ENCODE assay signal across 8 cellular contexts in genomic region chr15:79853492-79854328, GRCh38. TPM values are rescaled to one million over a fixed set of nuclear protein-coding genes. Genes with fewer than 3 reads are reported as not detected.
A peak's percentile ranks its signal among the peaks of the same experiment; 100 is the strongest.
DNase-seq lines count a peak whose midpoint lies in the region; ATAC-seq and TF ChIP-seq lines count a peak whose summit lies in the region.

No MANE protein-coding gene starts in this region.

- dilution Hi-C loops in IMR-90 (cut with HindIII; ENCODE audit: low sequenced_read_pairs, unreplicated experiment): no loop called here

- no peak overlapping the region for H2AK9ac ChIP-seq in IMR-90 (replicated peaks; ENCODE audit: low read depth, low read length, poor library complexity)

- no peaks in the 10 kb centered on the region for H3K79me1 ChIP-seq in IMR-90 (ENCODE audit: low read depth in 1 of 2, low read length in 2 of 2)
- H3K79me1 ChIP-seq in trophoblast cell (ENCODE audit: low read length): no peaks in the 10 kb centered on the region

- H3K9ac ChIP-seq in IMR-90 (ENCODE audit: low read depth, low read length) (no peak overlapping the region), trophoblast cell (ENCODE audit: low read length) (no peak overlapping the region)

- H4K5ac ChIP-seq in IMR-90 (ENCODE audit: low read depth, low read length): no peak overlapping the region

- H3K4ac ChIP-seq in IMR-90 (ENCODE audit: low read depth, low read length) (no peak overlapping the region), trophoblast cell (ENCODE audit: low read depth, low read length) (no peak overlapping the region)

- H3K4me1 ChIP-seq in IMR-90 (ENCODE audit: control insufficient read depth, insufficient read depth, low read length) (no peaks in the 10 kb centered on the region), trophoblast cell (ENCODE audit: control insufficient read depth in 1 of 2, insufficient read depth in 2 of 2, low read length in 2 of 2) (no peaks in the 10 kb centered on the region), uterus (no peaks in the 10 kb centered on the region)

- 100% methylated on average over 2 of the region's 8 CpGs; no CpG with 5 or more reads in 1 of the 2 experiments for WGBS in IMR-90 (ENCODE audit: extremely low coverage in 2 of 2, insufficient read length in 1 of 2), 2 experiments
- whole genome bisulfite sequencing in trophoblast cell (ENCODE audit: extremely low coverage, insufficient coverage, insufficient read length): no CpG with 5 or more reads among the region's 8 CpGs

- no TSS peak for BruUV-seq in IMR-90 (replicated peaks; lab: Mats Ljungman, UMichigan)

- no peaks in the 10 kb centered on the region for H3K9me3 ChIP-seq in IMR-90 (ENCODE audit: control insufficient read depth, insufficient read depth, low read length)
- H3K9me3 ChIP-seq in trophoblast cell (ENCODE audit: insufficient read depth, low read depth, low read length): no peaks in the 10 kb centered on the region
- H3K9me3 ChIP-seq in uterus: no peaks in the 10 kb centered on the region

- DNase-seq in DMS53 treated with DMSO at 0.1 percent for 48 hours (lab: John Stamatoyannopoulos, UW; ENCODE audit: unreplicated experiment): peak; percentile 67
- DNase-seq in IMR-90: peak; percentile 93
- peak; percentile 36 for DNase-seq in SHP77 treated with DMSO at 0.1 percent for 48 hours (lab: John Stamatoyannopoulos, UW)
- DNase-seq in activated gamma-delta T cell treated with anti-CD3 and anti-CD28 coated beads, Interleukin-2, amount 50 U/mL, for 16 hours (ENCODE audit: low read depth): peak; percentile 40
- DNase-seq in germinal center (ENCODE audit: low spot score): peak; percentile 60
- DNase-seq in trophoblast cell: peak; percentile 58 to 81
- DNase-seq in uterus: peak; percentile 46 to 59

- in situ Hi-C loops in IMR-90 (cut with MboI; ENCODE audit: low sequenced_read_pairs): no loop called here

- intact Hi-C loops in IMR-90 (cut with micrococcal nuclease): loop anchor here (1.0 to 5.0 kb wide), 5 partner anchors 140 to 513 kb away; no protein-coding TSS in a partner anchor
- intact Hi-C loops in uterus (cut with DNase I; ENCODE audit: low total_unique reads): no loop called here

- H2AK5ac ChIP-seq in IMR-90 (ENCODE audit: low read depth, low read length) (no peak overlapping the region), trophoblast cell (ENCODE audit: low read length) (no peak overlapping the region)

- TF ChIP-seq RAD21 in IMR-90 (IDR thresholded peaks at IDR 0.05; ENCODE audit: low read length): peak; percentile 90

- no peak overlapping the region for H3K18ac ChIP-seq in IMR-90 (ENCODE audit: low read depth, low read length)
- no peak overlapping the region for H3K18ac ChIP-seq in trophoblast cell (ENCODE audit: low read length)

- ATAC-seq in GM21515 (IDR thresholded peaks at IDR 0.05; ENCODE audit: unreplicated experiment) (peak; percentile 89), IMR-90 (ENCODE audit: low read depth) (peak; percentile 100)

- CTCF ChIA-PET in IMR-90 (lab: Yijun Ruan, JAX): interaction anchor here (0.5 to 6.1 kb wide), 26 partner anchors 9 to 645 kb away, joined by 3 to 68 read pairs (median 4); no protein-coding TSS in a partner anchor

- H4K91ac ChIP-seq in IMR-90 (ENCODE audit: insufficient read depth, low read depth, low read length) (no peak overlapping the region), trophoblast cell (ENCODE audit: low read depth, low read length) (no peak overlapping the region)

- no peak overlapping the region for H2BK5ac ChIP-seq in IMR-90 (ENCODE audit: low read depth, low read length, poor library complexity, severe bottlenecking)
- H2BK5ac ChIP-seq in trophoblast cell (ENCODE audit: low read depth, low read length, poor library complexity): no peak overlapping the region

- peaks cover 4% of the 10 kb centered on the region; the same call in 1 of the 2 replicates for H3K9me1 ChIP-seq in IMR-90 (ENCODE audit: insufficient read depth, low read length)

- H3K36me3 ChIP-seq in IMR-90 (ENCODE audit: control insufficient read depth, insufficient read depth, low read length) (no peaks in the 10 kb centered on the region; the same call in 1 of the 2 replicates), trophoblast cell (ENCODE audit: control insufficient read depth in 1 of 2, insufficient read depth in 2 of 2, low read length in 2 of 2) (no peaks in the 10 kb centered on the region), uterus (no peaks in the 10 kb centered on the region)

- H3K4me2 ChIP-seq in IMR-90 (ENCODE audit: low read depth, low read length): no peak overlapping the region
- no peak overlapping the region for H3K4me2 ChIP-seq in trophoblast cell (ENCODE audit: low read length)

- H4K12ac ChIP-seq in trophoblast cell (ENCODE audit: low read depth, low read length): no peak overlapping the region

- no peaks in the 10 kb centered on the region for H4K20me1 ChIP-seq in IMR-90 (ENCODE audit: insufficient read depth, low read length)

- no peak overlapping the region for H3K14ac ChIP-seq in IMR-90 (replicated peaks; ENCODE audit: low read depth, low read length)
- H3K14ac ChIP-seq in trophoblast cell (ENCODE audit: low read length): no peak overlapping the region

- H3K4me3 ChIP-seq in IMR-90 (ENCODE audit: insufficient read depth, low read depth, low read length) (no peak overlapping the region), trophoblast cell (ENCODE audit: low read depth, low read length) (no peak overlapping the region), uterus (no peak overlapping the region)

- no peak overlapping the region for H2BK15ac ChIP-seq in IMR-90 (ENCODE audit: low read depth, low read length)

- POLR2A ChIA-PET in IMR-90 (lab: Charles Lee; ENCODE audit: unreplicated experiment): no interaction called here

- H2AFZ ChIP-seq in IMR-90 (replicated peaks; ENCODE audit: low read length, poor library complexity): peak overlapping the region; percentile 38
- no peak overlapping the region for H2AFZ ChIP-seq in trophoblast cell (ENCODE audit: insufficient read depth, low read length, poor library complexity)

- TF ChIP-seq POLR2A in IMR-90 (IDR thresholded peaks at IDR 0.05; ENCODE audit: low read depth, low read length) (no peak), uterus (IDR thresholded peaks at IDR 0.05) (no peak)

- H4K8ac ChIP-seq in IMR-90 (ENCODE audit: low read depth in 2 of 2, low read length in 2 of 2) (peak overlapping the region in 1 of 2 experiments; percentile 18; a peak in 1 of 4 replicates), trophoblast cell (ENCODE audit: low read depth, low read length) (no peak overlapping the region)

- H2BK20ac ChIP-seq in IMR-90 (ENCODE audit: low read depth, low read length): no peak overlapping the region

- no peak overlapping the region for H3K23ac ChIP-seq in IMR-90 (ENCODE audit: low read depth, low read length)
- H3K23ac ChIP-seq in trophoblast cell (ENCODE audit: low read length): no peak overlapping the region

- no peaks in the 10 kb centered on the region for H3K79me2 ChIP-seq in trophoblast cell (ENCODE audit: control insufficient read depth, insufficient read depth, low read length, poor library complexity)

- H3K27ac ChIP-seq in IMR-90 (ENCODE audit: insufficient read depth, low read length): no peak overlapping the region
- H3K27ac ChIP-seq in trophoblast cell (ENCODE audit: low read depth, low read length): no peak overlapping the region
- no peak overlapping the region for H3K27ac ChIP-seq in uterus

- no peak overlapping the region for H3K56ac ChIP-seq in IMR-90 (ENCODE audit: extremely low read depth, insufficient read depth, low read length)

- H2BK120ac ChIP-seq in IMR-90 (ENCODE audit: low read depth, low read length) (no peak overlapping the region), trophoblast cell (ENCODE audit: insufficient read depth, low read length, poor library complexity) (no peak overlapping the region)

- TF ChIP-seq CTCF in IMR-90 (conservative IDR thresholded peaks at IDR 0.05; ENCODE audit: low read depth, low read length) (peak; percentile 95), uterus (IDR thresholded peaks at IDR 0.05) (peak; percentile 69 to 86 (median 78))

- no peaks in the 10 kb centered on the region for H3K27me3 ChIP-seq in IMR-90 (ENCODE audit: control insufficient read depth, insufficient read depth, low read length)
- no peaks in the 10 kb centered on the region for H3K27me3 ChIP-seq in trophoblast cell (ENCODE audit: insufficient read depth, low read length)
- no peaks in the 10 kb centered on the region for H3K27me3 ChIP-seq in uterus

- H2BK12ac ChIP-seq in trophoblast cell (ENCODE audit: low read length): no peak overlapping the region

TF ChIP-seq in IMR-90, 13 proteins besides CTCF, POLR2A, EP300 and RAD21 (continues in another document):
- TF ChIP-seq RCOR1 (IDR thresholded peaks at IDR 0.05; ENCODE audit: insufficient replicate concordance, low read length) (no peak), MXI1 (IDR thresholded peaks at IDR 0.05; ENCODE audit: borderline replicate concordance, low read depth, low read length) (peak; percentile 93), SMC3 (IDR thresholded peaks at IDR 0.05; ENCODE audit: low read depth, low read length) (peak; percentile 95), FOS (IDR thresholded peaks at IDR 0.05; ENCODE audit: low read depth, low read length) (no peak), CHD1 (IDR thresholded peaks at IDR 0.05; ENCODE audit: low read depth, low read length) (no peak), ELK1 (IDR thresholded peaks at IDR 0.05; ENCODE audit: borderline replicate concordance, low read depth, low read length) (no peak), USF2 (IDR thresholded peaks at IDR 0.05; ENCODE audit: low read depth, low read length) (0 out of 2 replicates have a peak, but pooled peaks have one; percentile 21)

RNA-seq across cellular contexts. Expression of gene MTHFS, which starts 43.1 kb away (rescaled TPM):
- total RNA-seq in IMR-90 (2012; rRNA removed) (6.3 and 8.3 TPM in 2 replicates), uterus (10 to 100 TPM in 1 of 4 donors, 1 to 10 TPM in 2, not detected in 1; 1.5 to 22.4 (median 7.4) TPM)
- polyA plus RNA-seq in IMR-90 (2012; rRNA removed): 5.5 and 6.3 TPM in 2 replicates
- polyA plus RNA-seq in IMR-90 (2012; cell fraction: cytosol; rRNA removed): 1.7 and 6.5 TPM in 2 replicates
- 2.7 and 6.4 TPM in 2 replicates for polyA plus RNA-seq in IMR-90 (2012; cell fraction: nucleus; rRNA removed; ENCODE audit: low replicate concordance)
- 20.8 and 22.6 TPM in 2 replicates for polyA plus RNA-seq in trophoblast cell (2013)

Comparison
In these comparisons a context has a peak if more than half of its experiments do, and no peak if none do; other contexts are left out.
1. DNase-seq: peak in every context shown above with its lines; median percentile 93 in IMR-90; 70 in trophoblast cell; 67 in DMS53 treated with DMSO at 0.1 percent for 48 hours; 60 in germinal center; 52 in uterus; 40 in activated gamma-delta T cell treated with anti-CD3 and anti-CD28 coated beads, Interleukin-2, amount 50 U/mL, for 16 hours; 36 in SHP77 treated with DMSO at 0.1 percent for 48 hours.